23 cellular contexts compared by ENCODE assay signal in genomic region chr15:72110355-72110754, GRCh38.
"Had no signal": no experiment of that assay in that cellular context is flagged by ENCODE, and none has a peak within 500 bp of the region (broad histone marks: within the 10 kb centered on the region; RNA-seq: fewer than 3 reads in every experiment).

No MANE protein-coding gene starts in this region.

- DNase-seq: activated B cell treated with CpG ODN at 0.5 μM for 24 hours; activated CD4-positive, alpha-beta memory T cell treated with anti-CD3 and anti-CD28 coated beads for 36 hours; activated CD4-positive, alpha-beta T cell treated with anti-CD3 and anti-CD28 coated beads for 4 hours; activated naive CD4-positive, alpha-beta T cell; activated naive CD8-positive, alpha-beta T cell treated with anti-CD3 and anti-CD28 coated beads, Interleukin-2, amount 10 ng/mL, durations not matched to agents 7 days and 5 days; amygdala; dermis blood vessel endothelial cell; effector memory CD4-positive, alpha-beta T cell; immature natural killer cell; mucosa of descending colon; naive B cell; pancreas; spleen; stimulated activated CD4-positive, alpha-beta T cell treated with anti-CD3 and anti-CD28 coated beads, Interleukin-4, amount 100 ng/mL, for 4 hours; testis; upper lobe of right lung had no signal

- H3K27ac ChIP-seq: pancreas, spleen, testis, upper lobe of right lung had no signal

- H3K27me3 Mint-ChIP-seq: activated B cell treated with CpG ODN at 0.5 μM for 24 hours; activated CD4-positive, alpha-beta memory T cell treated with anti-CD3 and anti-CD28 coated beads for 36 hours; activated T-helper 17 cell treated with anti-CD3 and anti-CD28 coated beads, Interleukin-2, amount 50 U/mL, for 72 hours; memory B cell; naive B cell; stimulated activated memory B cell treated with anti-CD40 and anti-IgM and Interleukin-4, amounts not matched to agents 10 μg/mL and 1 μg/mL and 100 μg/mL, for 72 hours had no signal

- H3K9me3 ChIP-seq: esophagus muscularis mucosa, mucosa of descending colon, pancreas, spleen, testis, upper lobe of right lung had no signal

- H3K9me3 Mint-ChIP-seq: activated B cell treated with CpG ODN at 0.5 μM for 24 hours; activated CD4-positive, alpha-beta memory T cell treated with anti-CD3 and anti-CD28 coated beads for 36 hours; activated naive CD8-positive, alpha-beta T cell treated with anti-CD3 and anti-CD28 coated beads, Interleukin-2, amount 10 ng/mL, durations not matched to agents 7 days and 5 days; activated T-helper 17 cell treated with anti-CD3 and anti-CD28 coated beads, Interleukin-2, amount 50 U/mL, for 72 hours; immature natural killer cell; memory B cell; naive B cell; neural crest cell; stimulated activated memory B cell treated with anti-CD40 and anti-IgM and Interleukin-4, amounts not matched to agents 10 μg/mL and 1 μg/mL and 100 μg/mL, for 72 hours; T-helper 2 cell treated with Interferon-gamma antibody and Interleukin-4, amounts not matched to agents 5 μg/mL and 100 μg/mL, for 36 hours had no signal

- H3K27ac Mint-ChIP-seq: activated B cell treated with CpG ODN at 0.5 μM for 24 hours; activated CD4-positive, alpha-beta memory T cell treated with anti-CD3 and anti-CD28 coated beads for 36 hours; activated naive CD8-positive, alpha-beta T cell treated with anti-CD3 and anti-CD28 coated beads, Interleukin-2, amount 10 ng/mL, durations not matched to agents 7 days and 5 days; activated T-helper 17 cell treated with anti-CD3 and anti-CD28 coated beads, Interleukin-2, amount 50 U/mL, for 72 hours; immature natural killer cell; memory B cell; naive B cell; stimulated activated memory B cell treated with anti-CD40 and anti-IgM and Interleukin-4, amounts not matched to agents 10 μg/mL and 1 μg/mL and 100 μg/mL, for 72 hours; T-helper 2 cell treated with Interferon-gamma antibody and Interleukin-4, amounts not matched to agents 5 μg/mL and 100 μg/mL, for 36 hours had no signal

- H3K27me3 ChIP-seq: esophagus muscularis mucosa, pancreas, spleen, testis, upper lobe of right lung had no signal

- H3K4me3 ChIP-seq: esophagus muscularis mucosa, mucosa of descending colon, pancreas, spleen, testis, upper lobe of right lung had no signal

- H3K36me3 Mint-ChIP-seq: activated CD4-positive, alpha-beta memory T cell treated with anti-CD3 and anti-CD28 coated beads for 36 hours; activated naive CD8-positive, alpha-beta T cell treated with anti-CD3 and anti-CD28 coated beads, Interleukin-2, amount 10 ng/mL, durations not matched to agents 7 days and 5 days; immature natural killer cell; memory B cell; naive B cell; stimulated activated memory B cell treated with anti-CD40 and anti-IgM and Interleukin-4, amounts not matched to agents 10 μg/mL and 1 μg/mL and 100 μg/mL, for 72 hours had no signal

- H3K36me3 ChIP-seq: esophagus muscularis mucosa, pancreas, spleen, upper lobe of right lung had no signal

- H3K4me1 ChIP-seq: pancreas, testis had no signal

- H3K4me3 Mint-ChIP-seq: activated B cell treated with CpG ODN at 0.5 μM for 24 hours; activated CD4-positive, alpha-beta memory T cell treated with anti-CD3 and anti-CD28 coated beads for 36 hours; activated naive CD8-positive, alpha-beta T cell treated with anti-CD3 and anti-CD28 coated beads, Interleukin-2, amount 10 ng/mL, durations not matched to agents 7 days and 5 days; activated T-helper 17 cell treated with anti-CD3 and anti-CD28 coated beads, Interleukin-2, amount 50 U/mL, for 72 hours; immature natural killer cell; memory B cell; neural crest cell; stimulated activated memory B cell treated with anti-CD40 and anti-IgM and Interleukin-4, amounts not matched to agents 10 μg/mL and 1 μg/mL and 100 μg/mL, for 72 hours; T-helper 2 cell treated with Interferon-gamma antibody and Interleukin-4, amounts not matched to agents 5 μg/mL and 100 μg/mL, for 36 hours had no signal

- ATAC-seq: activated T-helper 17 cell treated with anti-CD3 and anti-CD28 coated beads, Interleukin-2, amount 50 U/mL, for 72 hours; mucosa of descending colon; sciatic nerve; stimulated activated memory B cell treated with anti-CD40 and anti-IgM and Interleukin-4, amounts not matched to agents 10 μg/mL and 1 μg/mL and 100 μg/mL, for 72 hours; upper lobe of right lung had no signal
